8 cellular contexts compared by ENCODE assay signal in genomic region chr11:36289226-36289852, GRCh38. TPM values are rescaled to one million over a fixed set of nuclear protein-coding genes. Genes with fewer than 3 reads are reported as not detected.
DNase-seq lines count a peak whose midpoint lies in the region; ATAC-seq, FAIRE-seq and TF ChIP-seq lines count a peak whose summit lies in the region.

TSS of gene COMMD9 (minus strand) at chr11:36289424. CDS start at chr11:36289412, 12 bp downstream.

- FAIRE-seq in RCC 7860 (lab: Jason Lieb, UNC) = no peak

- peak; percentile 94 for DNase-seq in DMS79 (lab: John Stamatoyannopoulos, UW)
- peak; percentile 77 for DNase-seq in RCC 7860 (ENCODE audit: low spot score)
- DNase-seq in activated T-helper 1 cell treated with Interleukin-2 at 50 U/mL for 16 hours (ENCODE audit: low read depth) = peak; percentile 90
- peak; percentile 84 for DNase-seq in esophagus squamous epithelium (lab: John Stamatoyannopoulos, UW)
- peak; percentile 93 for DNase-seq in myocyte (ENCODE audit: low read depth)
- peak; percentile 83 to 96 for DNase-seq in stimulated activated CD8-positive, alpha-beta memory T cell treated with anti-CD3 and anti-CD28 coated beads, Interleukin-7, amount 100 ng/mL, for 48 hours (ENCODE audit: extremely low read depth in 1 of 2, low read depth in 1 of 2)

- H3K4me3 ChIP-seq in esophagus squamous epithelium = peak within 1 kb of the TSS; percentile 51 to 85 (median 68)

- ATAC-seq in GM21786 (IDR thresholded peaks at IDR 0.05; ENCODE audit: unreplicated experiment) = peak; percentile 99

- H3K36me3 ChIP-seq in KOPT-K1 (ENCODE audit: insufficient read depth, low read length) (no peaks in the 10 kb centered on the region), esophagus squamous epithelium (no peaks in the 10 kb centered on the region)

- H3K9me3 ChIP-seq in KOPT-K1 (ENCODE audit: insufficient read depth, low read length, poor library complexity, severe bottlenecking) (no peaks in the 10 kb centered on the region), esophagus squamous epithelium (no peaks in the 10 kb centered on the region)

- WGBS in esophagus squamous epithelium, 2 donors = 1% methylated on average over 12 to 23 of the region's 31 CpGs

- intact Hi-C loops in esophagus squamous epithelium (cut with DNase I) = no loop called here

- TF ChIP-seq POLR2A in esophagus squamous epithelium (IDR thresholded peaks at IDR 0.05) = peak in 3 of 4 donors; percentile 16 to 55 (median 35)

- H3K27me3 ChIP-seq in esophagus squamous epithelium = no peaks in the 10 kb centered on the region

- peak in 1 of 6 experiments; percentile 57 for TF ChIP-seq CTCF in esophagus squamous epithelium (IDR thresholded peaks at IDR 0.05)

- H3K27ac ChIP-seq in KOPT-K1 (ENCODE audit: low read depth, low read length, poor library complexity, severe bottlenecking) (peak within 1 kb of the TSS; percentile 30), esophagus squamous epithelium (peak within 1 kb of the TSS; percentile 60 to 74 (median 67))

- peaks cover 3 to 21% (median 12%) of the 10 kb centered on the region in 3 donors for H3K4me1 ChIP-seq in esophagus squamous epithelium

RNA-seq across cellular contexts. Expression of gene COMMD9, which starts in this region (rescaled TPM):
- total RNA-seq in esophagus squamous epithelium = 10 to 100 TPM; 25.9 to 37.9 (median 37.1) TPM
- total RNA-seq in myocyte = 44.2 and 64.5 TPM in 2 replicates
- 82.3 TPM for polyA plus RNA-seq in myocyte (2012)

Comparison
In these comparisons a context has a peak if more than half of its experiments do, and no peak if none do; other contexts are left out.
1. Peak in every context shown above with its lines: DNase-seq, ATAC-seq, H3K4me3 ChIP-seq and H3K27ac ChIP-seq.